In genomic region chr6:131015192-131015591, GRCh38 we compare ENCODE assay signal across 16 cellular contexts. TPM values are rescaled to one million over a fixed set of nuclear protein-coding genes. Genes with fewer than 3 reads are reported as not detected.
DNase-seq lines count a peak whose midpoint lies in the region; ATAC-seq and TF ChIP-seq lines count a peak whose summit lies in the region.
"Had no signal": no experiment of that assay in that cellular context is flagged by ENCODE, and none has a peak within 500 bp of the region (broad histone marks: within the 10 kb centered on the region; RNA-seq: fewer than 3 reads in every experiment).

No MANE protein-coding gene starts in this region.

- H3K4me3 Mint-ChIP-seq in Caco-2 (ENCODE audit: unreplicated experiment), result no peak overlapping the region
- H3K4me3 Mint-ChIP-seq: CD8-positive, alpha-beta memory T cell; dendritic cell treated with granulocyte-macrophage colony-stimulating factor and Interleukin-4, amounts not matched to agents 40 ng/mL and 50 ng/mL, for 4 days; stimulated activated naive CD8-positive, alpha-beta T cell treated with anti-CD3 and anti-CD28 coated beads, Interleukin-15, amount 100 ng/mL, for 72 hours had no signal

- CTCF ChIA-PET in Caco-2 (lab: Charles Lee), result no interaction called here

- H3K4me2 ChIP-seq in GM23248 (ENCODE audit: unreplicated experiment) (peak overlapping the region; percentile 29), hepatocyte (peak overlapping the region; percentile 13)

- peaks cover 7% of the 10 kb centered on the region for H3K36me3 Mint-ChIP-seq in Caco-2 (ENCODE audit: insufficient read depth, unreplicated experiment)

- H3K36me3 ChIP-seq in GM23248 (ENCODE audit: low read depth) (no peaks in the 10 kb centered on the region), hepatocyte (replicated peaks; ENCODE audit: insufficient read depth, low read depth) (no peaks in the 10 kb centered on the region), gastrocnemius medialis (no peaks in the 10 kb centered on the region), Caco-2 (ENCODE audit: control insufficient read depth, insufficient read depth, low read length) (no peaks in the 10 kb centered on the region)

- H3K4me1 ChIP-seq in GM23248 (ENCODE audit: insufficient read depth) (peaks cover 39% of the 10 kb centered on the region), hepatocyte (ENCODE audit: insufficient read depth) (peaks cover 22% of the 10 kb centered on the region), gastrocnemius medialis (peaks cover 7 to 30% of the 10 kb centered on the region in 2 donors), Caco-2 (no peaks in the 10 kb centered on the region)

- ATAC-seq in gastrocnemius medialis, result no peak
- no peak for ATAC-seq in left colon
- no peak for ATAC-seq in GM21515 (IDR thresholded peaks at IDR 0.05; ENCODE audit: unreplicated experiment)
- ATAC-seq: stimulated activated naive CD8-positive, alpha-beta T cell treated with anti-CD3 and anti-CD28 coated beads, Interleukin-15, amount 100 ng/mL, for 72 hours had no signal

- TF ChIP-seq CTCF in hepatocyte (IDR thresholded peaks at IDR 0.05; ENCODE audit: poor library complexity) (no peak), gastrocnemius medialis (IDR thresholded peaks at IDR 0.05 in 4 of 5, conservative IDR thresholded peaks at IDR 0.05 in 1 of 5) (no peak), Caco-2 (IDR thresholded peaks at IDR 0.05; ENCODE audit: insufficient read depth in 1 of 2, low read depth in 1 of 2, low read length in 1 of 2, severe bottlenecking in 1 of 2, unreplicated experiment in 1 of 2) (no peak)

- H3K27me3 Mint-ChIP-seq in Caco-2 (ENCODE audit: insufficient read depth, unreplicated experiment), result no peaks in the 10 kb centered on the region
- H3K27me3 Mint-ChIP-seq: CD8-positive, alpha-beta memory T cell; dendritic cell treated with granulocyte-macrophage colony-stimulating factor and Interleukin-4, amounts not matched to agents 40 ng/mL and 50 ng/mL, for 4 days; stimulated activated naive CD8-positive, alpha-beta T cell treated with anti-CD3 and anti-CD28 coated beads, Interleukin-15, amount 100 ng/mL, for 72 hours had no signal

- H3K9me2 ChIP-seq in GM23248 (ENCODE audit: insufficient read depth) (no peaks in the 10 kb centered on the region), hepatocyte (replicated peaks; ENCODE audit: insufficient read depth) (no peaks in the 10 kb centered on the region)

- TF ChIP-seq POLR2A in gastrocnemius medialis (IDR thresholded peaks at IDR 0.05), result no peak

- no peak overlapping the region for H3K9ac ChIP-seq in GM23248

- no peaks in the 10 kb centered on the region for H3K27me3 ChIP-seq in GM23248 (replicated peaks; ENCODE audit: insufficient read depth)
- no peaks in the 10 kb centered on the region for H3K27me3 ChIP-seq in hepatocyte
- H3K27me3 ChIP-seq in gastrocnemius medialis, result no peaks in the 10 kb centered on the region
- no peaks in the 10 kb centered on the region for H3K27me3 ChIP-seq in Caco-2 (replicated peaks; ENCODE audit: control insufficient read depth, insufficient read depth, low read length)

- no peak overlapping the region for H3K27ac ChIP-seq in GM23248
- H3K27ac ChIP-seq in angular gyrus (ENCODE audit: low read depth, low read length), result peak overlapping the region; percentile 33
- peak overlapping the region; percentile 13 for H3K27ac ChIP-seq in hepatocyte
- H3K27ac ChIP-seq in gastrocnemius medialis, result peak overlapping the region; percentile 37 to 60 (median 42)
- H3K27ac ChIP-seq: RWPE1 had no signal

- WGBS in GM23248 (ENCODE audit: low coverage in 1 of 2, low lambda C conversion rate in 2 of 2, missing lambda C conversion rate in 2 of 2), 2 experiments, result 38 to 58% methylated on average over 4 of the region's 4 CpGs
- 23% methylated on average over 4 of the region's 4 CpGs for WGBS in hepatocyte (ENCODE audit: low lambda C conversion rate, missing lambda C conversion rate)

- intact Hi-C loops in gastrocnemius medialis (cut with DNase I; ENCODE audit: low total_unique reads), result no loop called here
- intact Hi-C loops in left colon (cut with DNase I, micrococcal nuclease), result no loop called here
- intact Hi-C loops in Caco-2 (cut with micrococcal nuclease; ENCODE audit: unreplicated experiment), result no loop called here

- no TSS peak for BruUV-seq in Caco-2 (replicated peaks; lab: Mats Ljungman, UMichigan)

- H3K9me3 ChIP-seq in GM23248 (ENCODE audit: low read depth) (no peaks in the 10 kb centered on the region), hepatocyte (ENCODE audit: low read depth) (no peaks in the 10 kb centered on the region), gastrocnemius medialis (no peaks in the 10 kb centered on the region), Caco-2 (no peaks in the 10 kb centered on the region)

- POLR2A ChIA-PET in Caco-2 (lab: Charles Lee), result no interaction called here

- H4K20me1 ChIP-seq in GM23248 (ENCODE audit: insufficient read depth) (no peaks in the 10 kb centered on the region), hepatocyte (ENCODE audit: insufficient read depth, poor library complexity, severe bottlenecking) (no peaks in the 10 kb centered on the region)

- H3K4me3 ChIP-seq in GM23248, result no peak overlapping the region
- H3K4me3 ChIP-seq in hepatocyte, result no peak overlapping the region
- no peak overlapping the region for H3K4me3 ChIP-seq in gastrocnemius medialis
- H3K4me3 ChIP-seq in Caco-2 (ENCODE audit: low read depth, low read length), result no peak overlapping the region

- H3K27ac Mint-ChIP-seq in Caco-2 (ENCODE audit: unreplicated experiment), result no peak overlapping the region
- H3K27ac Mint-ChIP-seq: CD8-positive, alpha-beta memory T cell; dendritic cell treated with granulocyte-macrophage colony-stimulating factor and Interleukin-4, amounts not matched to agents 40 ng/mL and 50 ng/mL, for 4 days had no signal

- H2AFZ ChIP-seq in GM23248 (no peak overlapping the region), hepatocyte (no peak overlapping the region)

- no peak for DNase-seq in GM23248
- DNase-seq in hepatocyte (ENCODE audit: low spot score), result no peak
- no peak for DNase-seq in gastrocnemius medialis
- no peak for DNase-seq in left colon
- no peak for DNase-seq in Caco-2
- DNase-seq in DMS79 (lab: John Stamatoyannopoulos, UW), result no peak
- DNase-seq: activated CD4-positive, CD25-positive, alpha-beta regulatory T cell; activated gamma-delta T cell; CD8-positive, alpha-beta memory T cell; NCI-H146; NCI-H2227 treated with DMSO at 0.1 percent for 48 hours; stimulated activated naive CD8-positive, alpha-beta T cell treated with anti-CD3 and anti-CD28 coated beads, Interleukin-15, amount 100 ng/mL, for 72 hours had no signal

- H3K79me2 ChIP-seq in GM23248 (ENCODE audit: insufficient read depth) (peaks cover 55% of the 10 kb centered on the region), hepatocyte (peaks cover 37% of the 10 kb centered on the region)

- no peaks in the 10 kb centered on the region for H3K9me3 Mint-ChIP-seq in Caco-2 (ENCODE audit: unreplicated experiment)
- H3K9me3 Mint-ChIP-seq: CD8-positive, alpha-beta memory T cell; dendritic cell treated with granulocyte-macrophage colony-stimulating factor and Interleukin-4, amounts not matched to agents 40 ng/mL and 50 ng/mL, for 4 days; stimulated activated naive CD8-positive, alpha-beta T cell treated with anti-CD3 and anti-CD28 coated beads, Interleukin-15, amount 100 ng/mL, for 72 hours had no signal

- H3F3A ChIP-seq in GM23248 (ENCODE audit: insufficient read depth), result peaks cover 27% of the 10 kb centered on the region

- peaks cover 8% of the 10 kb centered on the region for H3K4me1 Mint-ChIP-seq in Caco-2 (ENCODE audit: low read depth, unreplicated experiment)
- H3K4me1 Mint-ChIP-seq: stimulated activated naive CD8-positive, alpha-beta T cell treated with anti-CD3 and anti-CD28 coated beads, Interleukin-15, amount 100 ng/mL, for 72 hours had no signal

- in situ Hi-C loops in GM23248 (cut with MboI), result no loop called here
- in situ Hi-C loops in gastrocnemius medialis (cut with MboI; ENCODE audit: low sequenced_read_pairs in 4 of 4), result no loop called here

RNA-seq across cellular contexts. Expression of gene EPB41L2, which starts 47.9 kb away (rescaled TPM):
- 23.2 and 31.9 TPM in 2 replicates for total RNA-seq in GM23248 (2014; rRNA removed; shearing (Covaris generic))
- 27.8 and 31.3 TPM in 2 replicates for polyA plus RNA-seq in GM23248 (2016; fragmentation: Nextera tagmentation; extraction: Ambion mirVana)
- 35.8 and 45.5 TPM in 2 replicates for total RNA-seq in hepatocyte
- polyA plus RNA-seq in hepatocyte, result 21.6 and 27.4 TPM in 2 replicates
- total RNA-seq in gastrocnemius medialis, result 10 to 100 TPM; 11.6 to 24.0 (median 14.6) TPM
- 100 to 1,000 TPM in 1 of 2 donors, 10 to 100 TPM in 1; 77.7 to 104 TPM for total RNA-seq in left colon
- total RNA-seq in Caco-2 (2022), result 91.7 and 106 TPM in 2 replicates
